1 cellular context compared by ENCODE assay signal in the genomic region with DNA sequence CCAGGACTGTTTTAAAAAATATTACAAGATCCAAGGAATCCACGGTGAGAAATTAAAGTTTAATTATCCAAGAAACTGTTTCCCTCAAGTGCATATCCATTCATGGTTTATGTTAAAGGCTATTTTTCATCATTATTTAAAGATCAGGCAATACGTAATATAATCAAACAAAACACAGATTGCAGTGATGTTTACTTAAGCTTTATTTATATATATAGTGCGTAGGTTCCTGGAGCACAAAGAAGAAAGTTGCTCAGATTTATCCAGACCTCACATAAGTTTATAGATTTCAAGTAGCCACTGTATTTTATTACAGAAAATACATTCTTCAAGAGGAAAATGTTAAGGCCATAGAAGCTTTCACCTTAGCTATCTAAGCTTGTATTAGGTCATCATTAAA.
TF ChIP-seq lines count a peak whose summit lies in the region.

No MANE protein-coding gene starts in this region.

TF ChIP-seq in SK-N-SH, 30 proteins besides CTCF, POLR2A, EP300 and RAD21 (continued from another document):
- TF ChIP-seq, protein P1, sequence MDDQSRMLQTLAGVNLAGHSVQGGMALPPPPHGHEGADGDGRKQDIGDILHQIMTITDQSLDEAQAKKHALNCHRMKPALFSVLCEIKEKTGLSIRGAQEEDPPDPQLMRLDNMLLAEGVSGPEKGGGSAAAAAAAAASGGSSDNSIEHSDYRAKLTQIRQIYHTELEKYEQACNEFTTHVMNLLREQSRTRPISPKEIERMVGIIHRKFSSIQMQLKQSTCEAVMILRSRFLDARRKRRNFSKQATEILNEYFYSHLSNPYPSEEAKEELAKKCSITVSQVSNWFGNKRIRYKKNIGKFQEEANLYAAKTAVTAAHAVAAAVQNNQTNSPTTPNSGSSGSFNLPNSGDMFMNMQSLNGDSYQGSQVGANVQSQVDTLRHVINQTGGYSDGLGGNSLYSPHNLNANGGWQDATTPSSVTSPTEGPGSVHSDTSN (IDR thresholded peaks at IDR 0.05), result no peak
- TF ChIP-seq, protein P2, sequence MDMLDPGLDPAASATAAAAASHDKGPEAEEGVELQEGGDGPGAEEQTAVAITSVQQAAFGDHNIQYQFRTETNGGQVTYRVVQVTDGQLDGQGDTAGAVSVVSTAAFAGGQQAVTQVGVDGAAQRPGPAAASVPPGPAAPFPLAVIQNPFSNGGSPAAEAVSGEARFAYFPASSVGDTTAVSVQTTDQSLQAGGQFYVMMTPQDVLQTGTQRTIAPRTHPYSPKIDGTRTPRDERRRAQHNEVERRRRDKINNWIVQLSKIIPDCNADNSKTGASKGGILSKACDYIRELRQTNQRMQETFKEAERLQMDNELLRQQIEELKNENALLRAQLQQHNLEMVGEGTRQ (IDR thresholded peaks at IDR 0.05; ENCODE audit: borderline replicate concordance, low read depth, low read length), result no peak
- TF ChIP-seq MEF2A (IDR thresholded peaks at IDR 0.05; ENCODE audit: borderline replicate concordance, low read depth) (no peak), SMC3 (IDR thresholded peaks at IDR 0.05; ENCODE audit: low read depth, low read length) (no peak), SIN3A (IDR thresholded peaks at IDR 0.05; ENCODE audit: borderline replicate concordance, low read depth, low read length) (no peak), ELF1 (IDR thresholded peaks at IDR 0.05) (no peak), TAF1 (IDR thresholded peaks at IDR 0.05; ENCODE audit: borderline replicate concordance, low read depth, low read length) (no peak), GATA2 (CRISPR knock-in tag; IDR thresholded peaks at IDR 0.05) (no peak)
